In the genomic region with DNA sequence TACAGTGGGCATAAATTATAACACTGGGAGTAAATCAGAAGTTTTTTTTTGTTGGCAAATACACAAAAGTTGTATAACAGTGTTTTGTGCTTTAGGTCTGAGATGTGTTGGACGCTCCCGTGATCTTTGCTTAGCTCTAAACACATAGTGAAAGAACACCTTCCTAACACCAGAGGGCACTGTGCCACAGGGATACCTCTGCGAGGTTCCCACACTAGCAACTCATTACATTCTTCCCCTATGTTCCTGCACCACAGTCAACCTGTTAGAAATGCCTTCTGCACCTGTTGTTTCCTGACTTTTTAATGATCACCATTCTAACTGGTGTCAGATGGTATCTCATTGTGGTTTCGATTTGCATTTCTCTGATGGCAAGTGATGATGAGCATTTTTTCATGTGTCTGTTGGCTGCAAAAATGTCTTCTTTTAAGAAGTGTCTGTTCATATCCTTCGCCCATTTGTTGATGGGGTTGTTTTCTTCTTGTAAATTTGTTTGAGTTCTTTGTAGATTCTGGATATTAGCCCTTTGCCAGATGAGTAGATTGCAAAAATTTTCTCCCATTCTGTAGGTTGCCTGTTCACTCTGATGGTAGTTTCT, we compare ENCODE assay signal across 8 cellular contexts. TPM values are rescaled to one million over a fixed set of nuclear protein-coding genes. Genes with fewer than 3 reads are reported as not detected.
DNase-seq lines count a peak whose midpoint lies in the region; ATAC-seq and TF ChIP-seq lines count a peak whose summit lies in the region.
"Not testable (repeated sequence)": the region's sequence is repeated elsewhere in the genome, so short reads cannot be mapped to it uniquely, and the experiment has no call there.

No MANE protein-coding gene starts in this region.

- H3K4me1 ChIP-seq in SJCRH30; foreskin keratinocyte; osteoblast (ENCODE audit: insufficient read depth, low read length): not testable (repeated sequence)
- H3K4me1 ChIP-seq in upper lobe of left lung = peaks cover 8 to 14% (median 10%) of the 10 kb centered on the region in 4 donors

- H4K20me1 ChIP-seq in osteoblast (ENCODE audit: insufficient read depth, low read length) = not testable (repeated sequence)

- peak; percentile 89 for DNase-seq in NAMALWA (ENCODE audit: low spot score)
- DNase-seq in SJCRH30 = peak; percentile 76 to 91
- peak; percentile 25 for DNase-seq in activated effector memory CD4-positive, alpha-beta T cell treated with Interleukin-2 at 50 U/mL for 16 hours
- peak; percentile 53 to 68 for DNase-seq in foreskin keratinocyte
- peak; percentile 47 for DNase-seq in osteoblast (ENCODE audit: insufficient read length, low spot score, missing footprints)
- peak in 1 of 2 donors; percentile 68 for DNase-seq in upper lobe of left lung

- H3K9me3 ChIP-seq in SJCRH30 (replicated peaks); osteoblast (ENCODE audit: low read depth, low read length); upper lobe of left lung: not testable (repeated sequence)

- not testable (repeated sequence) for TF ChIP-seq POLR2A in upper lobe of left lung (IDR thresholded peaks at IDR 0.05)

- peak overlapping the region; percentile 39 for H3K4me2 ChIP-seq in osteoblast (ENCODE audit: insufficient read depth, low read length)

- not testable (repeated sequence) for H2AFZ ChIP-seq in osteoblast (ENCODE audit: low read length)

- H3K27ac ChIP-seq in SJCRH30; foreskin keratinocyte; osteoblast (ENCODE audit: low read depth, low read length); upper lobe of left lung: not testable (repeated sequence)

- peak; percentile 46 for ATAC-seq in HG02642 (IDR thresholded peaks at IDR 0.05; ENCODE audit: poor library complexity, unreplicated experiment)
- ATAC-seq in foreskin keratinocyte = peak; percentile 57
- ATAC-seq in upper lobe of left lung (ENCODE audit: low FRiP score in 2 of 2) = peak; percentile 62 to 65

- H3K79me2 ChIP-seq in osteoblast (ENCODE audit: insufficient read depth, low read length) = peaks cover 17% of the 10 kb centered on the region

- H3K27me3 ChIP-seq in SJCRH30; foreskin keratinocyte; osteoblast (ENCODE audit: insufficient read depth, low read length); upper lobe of left lung: not testable (repeated sequence)

- H3K4me3 ChIP-seq in GM12875 (ENCODE audit: low read depth, low read length); SJCRH30; osteoblast (ENCODE audit: insufficient read depth, low read length); upper lobe of left lung: not testable (repeated sequence)

- H3K36me3 ChIP-seq in SJCRH30; osteoblast (ENCODE audit: insufficient read depth, low read length); upper lobe of left lung: not testable (repeated sequence)

- TF ChIP-seq EP300 in upper lobe of left lung (IDR thresholded peaks at IDR 0.05) = not testable (repeated sequence)

- TF ChIP-seq CTCF in GM12875 (IDR thresholded peaks at IDR 0.05; ENCODE audit: borderline replicate concordance, insufficient read depth, low read depth, low read length) = peak; percentile 69
- peak; percentile 85 for TF ChIP-seq CTCF in foreskin keratinocyte (conservative IDR thresholded peaks at IDR 0.05)
- peak; percentile 79 for TF ChIP-seq CTCF in osteoblast (IDR thresholded peaks at IDR 0.05; ENCODE audit: extremely low read depth, low read depth, low read length)
- peak; percentile 57 to 80 (median 68) for TF ChIP-seq CTCF in upper lobe of left lung (IDR thresholded peaks at IDR 0.05)

- WGBS in upper lobe of left lung, 2 donors = 21 to 27% methylated on average over 5 of the region's 5 CpGs

RNA-seq across cellular contexts. Expression of a gene that starts 4.8 kb away (rescaled TPM):
- total RNA-seq in SJCRH30 (2014; rRNA removed; shearing (Covaris generic)) = 303 and 347 TPM in 2 replicates
- total RNA-seq in foreskin keratinocyte (257 and 292 TPM in 2 replicates), osteoblast (305 and 353 TPM in 2 replicates), upper lobe of left lung (100 to 1,000 TPM in 1 of 6 donors, 10 to 100 TPM in 5; 28.3 to 111 (median 49.5) TPM)
- 186 and 202 TPM in 2 replicates for polyA plus RNA-seq in foreskin keratinocyte
